8 cellular contexts compared by ENCODE assay signal in genomic region chr12:46364777-46365580, GRCh38. TPM values are rescaled to one million over a fixed set of nuclear protein-coding genes. Genes with fewer than 3 reads are reported as not detected.
DNase-seq lines count a peak whose midpoint lies in the region; ATAC-seq, FAIRE-seq and TF ChIP-seq lines count a peak whose summit lies in the region.

No MANE protein-coding gene starts in this region.

- H2BK20ac ChIP-seq in H9 (ENCODE audit: low read depth, low read length, poor library complexity, severe bottlenecking): no peak overlapping the region

- H3K4me1 Mint-ChIP-seq in H9: peaks cover 20 to 31% of the 10 kb centered on the region in 2 experiments
- H3K4me1 Mint-ChIP-seq in activated T-helper 17 cell treated with anti-CD3 and anti-CD28 coated beads, Interleukin-2, amount 50 U/mL, for 72 hours: peaks cover 42% of the 10 kb centered on the region

- no peak overlapping the region for H3K4me3 Mint-ChIP-seq in H9
- H3K4me3 Mint-ChIP-seq in activated T-helper 17 cell treated with anti-CD3 and anti-CD28 coated beads, Interleukin-2, amount 50 U/mL, for 72 hours: peak overlapping the region; percentile 31

- H3K27me3 ChIP-seq in H9 (ENCODE audit: insufficient read depth, low read length) (no peaks in the 10 kb centered on the region), cardiac muscle cell (no peaks in the 10 kb centered on the region), small intestine (ENCODE audit: control insufficient read depth in 2 of 2, insufficient read depth in 2 of 2, low read length in 2 of 2) (no peaks in the 10 kb centered on the region)

- H3K36me3 ChIP-seq in cardiac muscle cell: peaks cover 100% of the 10 kb centered on the region
- peaks cover 34 to 38% of the 10 kb centered on the region in 2 donors for H3K36me3 ChIP-seq in small intestine (ENCODE audit: control insufficient read depth in 2 of 2, insufficient read depth in 2 of 2, low read length in 2 of 2)

- no peak overlapping the region for H2BK15ac ChIP-seq in H9 (ENCODE audit: low read depth, low read length)

- H3K79me2 ChIP-seq in H9 (ENCODE audit: insufficient read depth, low read length): peaks cover 4% of the 10 kb centered on the region; the same call in 1 of the 2 replicates

- H3K9ac ChIP-seq in H9 (ENCODE audit: extremely low read depth, insufficient read length, low read length): no peak overlapping the region

- H3K9me3 ChIP-seq in H9 (ENCODE audit: control insufficient read depth, low read depth, low read length): no peaks in the 10 kb centered on the region
- no peaks in the 10 kb centered on the region for H3K9me3 ChIP-seq in cardiac muscle cell (ENCODE audit: low read depth)
- no peaks in the 10 kb centered on the region for H3K9me3 ChIP-seq in small intestine (ENCODE audit: control insufficient read depth, low read depth)

- no peaks in the 10 kb centered on the region for H3K9me3 Mint-ChIP-seq in H9
- H3K9me3 Mint-ChIP-seq in activated T-helper 17 cell treated with anti-CD3 and anti-CD28 coated beads, Interleukin-2, amount 50 U/mL, for 72 hours: no peaks in the 10 kb centered on the region

- no peak overlapping the region for H4K8ac ChIP-seq in H9 (replicated peaks; ENCODE audit: insufficient read length, low read depth, low read length)

- H2BK5ac ChIP-seq in H9 (ENCODE audit: insufficient read length, low read length): no peak overlapping the region

- DNase-seq in H9 (no peak), cardiac muscle cell (ENCODE audit: low read depth in 1 of 2, low spot score in 1 of 2) (peak in 1 of 2 donors; percentile 88), small intestine (peak; percentile 80), NCI-H2227 treated with DMSO at 0.1 percent for 48 hours (lab: John Stamatoyannopoulos, UW) (no peak), NOMO-1 treated with DMSO at 0.1 percent for 48 hours (lab: John Stamatoyannopoulos, UW; ENCODE audit: unreplicated experiment) (no peak), NCI-H774 (lab: John Stamatoyannopoulos, UW) (no peak)
- DNase-seq in effector CD4-positive, alpha-beta T cell: no peak

- H3K27ac Mint-ChIP-seq in H9: peak overlapping the region in 2 of 3 experiments; percentile 45 to 88; a peak in 4 of 7 replicates
- no peak overlapping the region for H3K27ac Mint-ChIP-seq in activated T-helper 17 cell treated with anti-CD3 and anti-CD28 coated beads, Interleukin-2, amount 50 U/mL, for 72 hours

- no peak overlapping the region for H3K18ac ChIP-seq in H9 (ENCODE audit: insufficient read length, low read depth, low read length)

- H2BK120ac ChIP-seq in H9 (ENCODE audit: low read depth, low read length, poor library complexity, severe bottlenecking): no peak overlapping the region

- H4K5ac ChIP-seq in H9 (ENCODE audit: insufficient read length, low read depth, low read length): no peak overlapping the region

- no peak overlapping the region for H3K14ac ChIP-seq in H9 (ENCODE audit: insufficient read depth, low read length)

- H4K20me1 ChIP-seq in H9 (ENCODE audit: control insufficient read depth, insufficient read depth, insufficient read length): peaks cover 2% of the 10 kb centered on the region

- no peak overlapping the region for H4K91ac ChIP-seq in H9 (ENCODE audit: insufficient read length, low read depth, low read length)

- H3K4me2 ChIP-seq in H9 (ENCODE audit: insufficient read depth, insufficient read length, low read length): no peak overlapping the region

- ATAC-seq in activated T-helper 17 cell treated with anti-CD3 and anti-CD28 coated beads, Interleukin-2, amount 50 U/mL, for 72 hours (replicated peaks): no peak

- H3K56ac ChIP-seq in H9 (ENCODE audit: insufficient read length, low read depth, low read length): no peak overlapping the region

- H3K4ac ChIP-seq in H9 (ENCODE audit: low read depth, low read length): no peak overlapping the region

- H3K36me3 Mint-ChIP-seq in H9 (ENCODE audit: insufficient read depth in 1 of 3, low read depth in 3 of 3): peaks cover 83 to 97% (median 96%) of the 10 kb centered on the region in 3 experiments
- H3K36me3 Mint-ChIP-seq in activated T-helper 17 cell treated with anti-CD3 and anti-CD28 coated beads, Interleukin-2, amount 50 U/mL, for 72 hours (ENCODE audit: low read depth): peaks cover 100% of the 10 kb centered on the region

- no peak overlapping the region for H2AFZ ChIP-seq in H9 (ENCODE audit: low read length)

- H3K23me2 ChIP-seq in H9 (ENCODE audit: insufficient read length, low read depth, low read length, poor library complexity, severe bottlenecking): no peaks in the 10 kb centered on the region

- TF ChIP-seq CTCF in H9 (conservative IDR thresholded peaks at IDR 0.05) (no peak), cardiac muscle cell (IDR thresholded peaks at IDR 0.05; ENCODE audit: low read depth, low read length) (no peak)

- H2AK5ac ChIP-seq in H9 (ENCODE audit: insufficient read length, low read length): no peak overlapping the region

- H3K4me3 ChIP-seq in cardiac muscle cell (no peak overlapping the region), small intestine (ENCODE audit: low read depth in 1 of 2, low read length in 2 of 2) (no peak overlapping the region)

- FAIRE-seq in small intestine (lab: Jason Lieb, UNC): peak; percentile 36

- H3K27ac ChIP-seq in H9 (ENCODE audit: insufficient read length, low read depth, low read length) (no peak overlapping the region), cardiac muscle cell (peak overlapping the region; percentile 33), small intestine (ENCODE audit: low read depth in 1 of 2, low read length in 1 of 2) (no peak overlapping the region)

- H2BK12ac ChIP-seq in H9 (ENCODE audit: insufficient read length, low read depth, low read length): no peak overlapping the region

- no peak overlapping the region for H3T11ph ChIP-seq in H9 (ENCODE audit: low read length)

- peaks cover 4% of the 10 kb centered on the region for H3K79me1 ChIP-seq in H9 (ENCODE audit: insufficient read depth, low read depth, low read length, poor library complexity, severe bottlenecking)

- H3K27me3 Mint-ChIP-seq in H9 (ENCODE audit: low read depth): no peaks in the 10 kb centered on the region; the same call in 1 of the 2 replicates
- H3K27me3 Mint-ChIP-seq in activated T-helper 17 cell treated with anti-CD3 and anti-CD28 coated beads, Interleukin-2, amount 50 U/mL, for 72 hours: no peaks in the 10 kb centered on the region

- no peaks in the 10 kb centered on the region for H3K4me1 ChIP-seq in H9 (ENCODE audit: insufficient read depth, low read length)
- peaks cover 25% of the 10 kb centered on the region for H3K4me1 ChIP-seq in cardiac muscle cell (ENCODE audit: low read depth)
- H3K4me1 ChIP-seq in small intestine (ENCODE audit: control insufficient read depth in 2 of 2, insufficient read depth in 1 of 2, low read depth in 1 of 2, low read length in 1 of 2): peaks cover 11% of the 10 kb centered on the region in 2 donors

- H3K23ac ChIP-seq in H9 (ENCODE audit: insufficient read length, low read depth, low read length): no peak overlapping the region

- no CpG with 5 or more reads among the region's 3 CpGs for WGBS in H9 (ENCODE audit: extremely low coverage, insufficient read length, low lambda C conversion rate)
- whole genome bisulfite sequencing in small intestine, 3 donors: 6 to 25% (median 7%) methylated on average over 3 of the region's 3 CpGs

RNA-seq across cellular contexts. Expression of gene SLC38A2, which starts 7.6 kb away (rescaled TPM):
- total RNA-seq in H9 (2021) (421 and 453 TPM in 2 replicates), cardiac muscle cell (169 and 201 TPM in 2 replicates)
- 100 to 1,000 TPM; 203 to 206 TPM for total RNA-seq in activated T-helper 17 cell treated with anti-CD3 and anti-CD28 coated beads, Interleukin-2, amount 50 U/mL, for 72 hours
- polyA plus RNA-seq in cardiac muscle cell (78.3 and 101 TPM in 2 replicates), small intestine (10 to 100 TPM; 27.8 to 69.4 (median 32.9) TPM)
